1 cellular context compared by ENCODE assay signal in genomic region chr12:93107514-93107942, GRCh38.
TF ChIP-seq lines count a peak whose summit lies in the region.

No MANE protein-coding gene starts in this region.

TF ChIP-seq in GM23338, 12 proteins besides CTCF, POLR2A, EP300 and RAD21 (continued from another document):
- TF ChIP-seq, protein P1, sequence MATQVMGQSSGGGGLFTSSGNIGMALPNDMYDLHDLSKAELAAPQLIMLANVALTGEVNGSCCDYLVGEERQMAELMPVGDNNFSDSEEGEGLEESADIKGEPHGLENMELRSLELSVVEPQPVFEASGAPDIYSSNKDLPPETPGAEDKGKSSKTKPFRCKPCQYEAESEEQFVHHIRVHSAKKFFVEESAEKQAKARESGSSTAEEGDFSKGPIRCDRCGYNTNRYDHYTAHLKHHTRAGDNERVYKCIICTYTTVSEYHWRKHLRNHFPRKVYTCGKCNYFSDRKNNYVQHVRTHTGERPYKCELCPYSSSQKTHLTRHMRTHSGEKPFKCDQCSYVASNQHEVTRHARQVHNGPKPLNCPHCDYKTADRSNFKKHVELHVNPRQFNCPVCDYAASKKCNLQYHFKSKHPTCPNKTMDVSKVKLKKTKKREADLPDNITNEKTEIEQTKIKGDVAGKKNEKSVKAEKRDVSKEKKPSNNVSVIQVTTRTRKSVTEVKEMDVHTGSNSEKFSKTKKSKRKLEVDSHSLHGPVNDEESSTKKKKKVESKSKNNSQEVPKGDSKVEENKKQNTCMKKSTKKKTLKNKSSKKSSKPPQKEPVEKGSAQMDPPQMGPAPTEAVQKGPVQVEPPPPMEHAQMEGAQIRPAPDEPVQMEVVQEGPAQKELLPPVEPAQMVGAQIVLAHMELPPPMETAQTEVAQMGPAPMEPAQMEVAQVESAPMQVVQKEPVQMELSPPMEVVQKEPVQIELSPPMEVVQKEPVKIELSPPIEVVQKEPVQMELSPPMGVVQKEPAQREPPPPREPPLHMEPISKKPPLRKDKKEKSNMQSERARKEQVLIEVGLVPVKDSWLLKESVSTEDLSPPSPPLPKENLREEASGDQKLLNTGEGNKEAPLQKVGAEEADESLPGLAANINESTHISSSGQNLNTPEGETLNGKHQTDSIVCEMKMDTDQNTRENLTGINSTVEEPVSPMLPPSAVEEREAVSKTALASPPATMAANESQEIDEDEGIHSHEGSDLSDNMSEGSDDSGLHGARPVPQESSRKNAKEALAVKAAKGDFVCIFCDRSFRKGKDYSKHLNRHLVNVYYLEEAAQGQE (IDR thresholded peaks at IDR 0.05; ENCODE audit: unreplicated experiment) = no peak
- TF ChIP-seq, protein P2, sequence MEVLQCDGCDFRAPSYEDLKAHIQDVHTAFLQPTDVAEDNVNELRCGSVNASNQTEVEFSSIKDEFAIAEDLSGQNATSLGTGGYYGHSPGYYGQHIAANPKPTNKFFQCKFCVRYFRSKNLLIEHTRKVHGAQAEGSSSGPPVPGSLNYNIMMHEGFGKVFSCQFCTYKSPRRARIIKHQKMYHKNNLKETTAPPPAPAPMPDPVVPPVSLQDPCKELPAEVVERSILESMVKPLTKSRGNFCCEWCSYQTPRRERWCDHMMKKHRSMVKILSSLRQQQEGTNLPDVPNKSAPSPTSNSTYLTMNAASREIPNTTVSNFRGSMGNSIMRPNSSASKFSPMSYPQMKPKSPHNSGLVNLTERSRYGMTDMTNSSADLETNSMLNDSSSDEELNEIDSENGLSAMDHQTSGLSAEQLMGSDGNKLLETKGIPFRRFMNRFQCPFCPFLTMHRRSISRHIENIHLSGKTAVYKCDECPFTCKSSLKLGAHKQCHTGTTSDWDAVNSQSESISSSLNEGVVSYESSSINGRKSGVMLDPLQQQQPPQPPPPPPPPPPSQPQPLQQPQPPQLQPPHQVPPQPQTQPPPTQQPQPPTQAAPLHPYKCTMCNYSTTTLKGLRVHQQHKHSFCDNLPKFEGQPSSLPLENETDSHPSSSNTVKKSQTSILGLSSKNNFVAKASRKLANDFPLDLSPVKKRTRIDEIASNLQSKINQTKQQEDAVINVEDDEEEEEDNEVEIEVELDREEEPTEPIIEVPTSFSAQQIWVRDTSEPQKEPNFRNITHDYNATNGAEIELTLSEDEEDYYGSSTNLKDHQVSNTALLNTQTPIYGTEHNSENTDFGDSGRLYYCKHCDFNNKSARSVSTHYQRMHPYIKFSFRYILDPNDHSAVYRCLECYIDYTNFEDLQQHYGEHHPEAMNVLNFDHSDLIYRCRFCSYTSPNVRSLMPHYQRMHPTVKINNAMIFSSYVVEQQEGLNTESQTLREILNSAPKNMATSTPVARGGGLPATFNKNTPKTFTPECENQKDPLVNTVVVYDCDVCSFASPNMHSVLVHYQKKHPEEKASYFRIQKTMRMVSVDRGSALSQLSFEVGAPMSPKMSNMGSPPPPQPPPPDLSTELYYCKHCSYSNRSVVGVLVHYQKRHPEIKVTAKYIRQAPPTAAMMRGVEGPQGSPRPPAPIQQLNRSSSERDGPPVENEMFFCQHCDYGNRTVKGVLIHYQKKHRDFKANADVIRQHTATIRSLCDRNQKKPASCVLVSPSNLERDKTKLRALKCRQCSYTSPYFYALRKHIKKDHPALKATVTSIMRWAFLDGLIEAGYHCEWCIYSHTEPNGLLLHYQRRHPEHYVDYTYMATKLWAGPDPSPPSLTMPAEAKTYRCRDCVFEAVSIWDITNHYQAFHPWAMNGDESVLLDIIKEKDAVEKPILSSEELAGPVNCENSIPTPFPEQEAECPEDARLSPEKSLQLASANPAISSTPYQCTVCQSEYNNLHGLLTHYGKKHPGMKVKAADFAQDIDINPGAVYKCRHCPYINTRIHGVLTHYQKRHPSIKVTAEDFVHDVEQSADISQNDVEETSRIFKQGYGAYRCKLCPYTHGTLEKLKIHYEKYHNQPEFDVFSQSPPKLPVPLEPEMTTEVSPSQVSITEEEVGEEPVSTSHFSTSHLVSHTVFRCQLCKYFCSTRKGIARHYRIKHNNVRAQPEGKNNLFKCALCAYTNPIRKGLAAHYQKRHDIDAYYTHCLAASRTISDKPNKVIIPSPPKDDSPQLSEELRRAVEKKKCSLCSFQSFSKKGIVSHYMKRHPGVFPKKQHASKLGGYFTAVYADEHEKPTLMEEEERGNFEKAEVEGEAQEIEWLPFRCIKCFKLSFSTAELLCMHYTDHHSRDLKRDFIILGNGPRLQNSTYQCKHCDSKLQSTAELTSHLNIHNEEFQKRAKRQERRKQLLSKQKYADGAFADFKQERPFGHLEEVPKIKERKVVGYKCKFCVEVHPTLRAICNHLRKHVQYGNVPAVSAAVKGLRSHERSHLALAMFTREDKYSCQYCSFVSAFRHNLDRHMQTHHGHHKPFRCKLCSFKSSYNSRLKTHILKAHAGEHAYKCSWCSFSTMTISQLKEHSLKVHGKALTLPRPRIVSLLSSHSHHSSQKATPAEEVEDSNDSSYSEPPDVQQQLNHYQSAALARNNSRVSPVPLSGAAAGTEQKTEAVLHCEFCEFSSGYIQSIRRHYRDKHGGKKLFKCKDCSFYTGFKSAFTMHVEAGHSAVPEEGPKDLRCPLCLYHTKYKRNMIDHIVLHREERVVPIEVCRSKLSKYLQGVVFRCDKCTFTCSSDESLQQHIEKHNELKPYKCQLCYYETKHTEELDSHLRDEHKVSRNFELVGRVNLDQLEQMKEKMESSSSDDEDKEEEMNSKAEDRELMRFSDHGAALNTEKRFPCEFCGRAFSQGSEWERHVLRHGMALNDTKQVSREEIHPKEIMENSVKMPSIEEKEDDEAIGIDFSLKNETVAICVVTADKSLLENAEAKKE (CRISPR knock-in tag; IDR thresholded peaks at IDR 0.05) = no peak
- TF ChIP-seq JUNB (IDR thresholded peaks at IDR 0.05; ENCODE audit: unreplicated experiment) (no peak), ZNF114 (CRISPR knock-in tag; IDR thresholded peaks at IDR 0.05) (no peak), ZNF331 (CRISPR knock-in tag; IDR thresholded peaks at IDR 0.05; ENCODE audit: low read depth) (no peak), NANOG (IDR thresholded peaks at IDR 0.05; ENCODE audit: borderline replicate concordance) (no peak), POLR2AphosphoS5 (IDR thresholded peaks at IDR 0.05; ENCODE audit: low read depth) (no peak), CREB1 (CRISPR knock-in tag; IDR thresholded peaks at IDR 0.05; ENCODE audit: low read depth) (no peak)
- TF ChIP-seq, protein P3, sequence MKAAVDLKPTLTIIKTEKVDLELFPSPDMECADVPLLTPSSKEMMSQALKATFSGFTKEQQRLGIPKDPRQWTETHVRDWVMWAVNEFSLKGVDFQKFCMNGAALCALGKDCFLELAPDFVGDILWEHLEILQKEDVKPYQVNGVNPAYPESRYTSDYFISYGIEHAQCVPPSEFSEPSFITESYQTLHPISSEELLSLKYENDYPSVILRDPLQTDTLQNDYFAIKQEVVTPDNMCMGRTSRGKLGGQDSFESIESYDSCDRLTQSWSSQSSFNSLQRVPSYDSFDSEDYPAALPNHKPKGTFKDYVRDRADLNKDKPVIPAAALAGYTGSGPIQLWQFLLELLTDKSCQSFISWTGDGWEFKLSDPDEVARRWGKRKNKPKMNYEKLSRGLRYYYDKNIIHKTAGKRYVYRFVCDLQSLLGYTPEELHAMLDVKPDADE (IDR thresholded peaks at IDR 0.05) = no peak
